ENCODE assay signal across 34 cellular contexts in genomic region chr11:15956302-15956701, GRCh38.
"Had no signal": no experiment of that assay in that cellular context is flagged by ENCODE, and none has a peak within 500 bp of the region (broad histone marks: within the 10 kb centered on the region; RNA-seq: fewer than 3 reads in every experiment).

No MANE protein-coding gene starts in this region.

- H3K27ac ChIP-seq: KMS-11 had no signal

- DNase-seq: Karpas-422, Kasumi-1, MG63, MM.1S, MV-4-11, NCI-H1048, NCI-H1092, NCI-H1092 treated with DMSO at 0.1 percent for 48 hours, NCI-H1105, NCI-H1105 treated with DMSO at 0.1 percent for 48 hours, NCI-H1417, NCI-H1417 treated with DMSO at 0.1 percent for 48 hours, NCI-H1436, NCI-H1436 treated with DMSO at 0.1 percent for 48 hours, NCI-H146, NCI-H1694, NCI-H1694 treated with DMSO at 0.1 percent for 48 hours, NCI-H187, NCI-H187 treated with DMSO at 0.1 percent for 48 hours, NCI-H1930, NCI-H2029, NCI-H2029 treated with DMSO at 0.1 percent for 48 hours, NCI-H2081, NCI-H2081 treated with DMSO at 0.1 percent for 48 hours, NCI-H2107, NCI-H2171, NCI-H2171 treated with DMSO at 0.1 percent for 48 hours, NCI-H2227 treated with DMSO at 0.1 percent for 48 hours, NCI-H226, NCI-H345, NCI-H446, NCI-H446 treated with DMSO at 0.1 percent for 48 hours, NCI-H510A had no signal

- H3K4me3 ChIP-seq: MG63 had no signal

- H3K36me3 ChIP-seq: MG63 had no signal

- H3K4me2 ChIP-seq: KMS-11 had no signal

- H3K9ac ChIP-seq: KMS-11 had no signal

- H3K9me3 ChIP-seq: MG63 had no signal

- H3K27me3 ChIP-seq: MG63 had no signal
